Comparison of ENCODE assay signal across 20 cellular contexts in the genomic region with DNA sequence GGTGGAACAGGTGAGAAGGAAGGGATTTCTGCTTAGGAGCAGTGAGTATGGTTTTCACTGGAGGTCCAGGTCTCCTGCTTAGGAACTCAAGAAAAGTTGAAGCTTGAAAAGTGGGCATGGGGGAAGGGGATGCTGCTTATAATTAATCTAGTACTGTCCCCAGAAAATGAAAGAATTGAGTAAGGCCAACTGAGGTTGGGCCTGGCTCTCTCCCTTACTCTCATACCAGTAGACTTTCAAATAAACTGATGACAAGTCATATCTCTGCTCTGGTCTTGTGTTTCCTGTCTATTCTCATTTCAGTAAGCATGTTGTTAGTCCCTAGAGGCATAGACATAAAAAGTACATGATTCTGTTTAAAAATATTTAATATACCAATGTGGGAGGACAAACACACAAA. TPM values are rescaled to one million over a fixed set of nuclear protein-coding genes. Genes with fewer than 3 reads are reported as not detected.
DNase-seq lines count a peak whose midpoint lies in the region; ATAC-seq, FAIRE-seq and TF ChIP-seq lines count a peak whose summit lies in the region.
"Had no signal": no experiment of that assay in that cellular context is flagged by ENCODE, and none has a peak within 500 bp of the region (broad histone marks: within the 10 kb centered on the region; RNA-seq: fewer than 3 reads in every experiment).

No MANE protein-coding gene starts in this region.

- FAIRE-seq in frontal cortex (lab: Jason Lieb, UNC), result no peak
- FAIRE-seq: islet of Langerhans, pancreas had no signal

- no peaks in the 10 kb centered on the region for H3K9me3 Mint-ChIP-seq in CD14-positive monocyte
- peaks cover 7% of the 10 kb centered on the region for H3K9me3 Mint-ChIP-seq in T-helper 1 cell treated with Interleukin-12 subunit alpha and Interleukin-12 subunit beta and Interleukin-4 antibody, amounts not matched to agents 30 μg/mL and 1 μg/mL, for 36 hours
- H3K9me3 Mint-ChIP-seq in memory B cell, result peaks cover 5% of the 10 kb centered on the region

- no peak for TF ChIP-seq CTCF in CD14-positive monocyte (IDR thresholded peaks at IDR 0.05)

- ATAC-seq in GM19351 (IDR thresholded peaks at IDR 0.05; ENCODE audit: unreplicated experiment) (peak; percentile 46), memory B cell (ENCODE audit: low read depth) (no peak), HG02973 (IDR thresholded peaks at IDR 0.05; ENCODE audit: unreplicated experiment) (no peak)
- ATAC-seq: pancreas had no signal

- peak overlapping the region; percentile 72 to 93 (median 88) for H3K27ac Mint-ChIP-seq in CD14-positive monocyte
- H3K27ac Mint-ChIP-seq in T-helper 1 cell treated with Interleukin-12 subunit alpha and Interleukin-12 subunit beta and Interleukin-4 antibody, amounts not matched to agents 30 μg/mL and 1 μg/mL, for 36 hours, result peak overlapping the region; percentile 80
- peak overlapping the region; percentile 88 for H3K27ac Mint-ChIP-seq in memory B cell

- DNase-seq in CD14-positive monocyte (ENCODE audit: low spot score), result no peak
- no peak for DNase-seq in memory B cell (ENCODE audit: low spot score in 2 of 2)
- DNase-seq in cerebellar nuclear complex (lab: John Stamatoyannopoulos, UW), result no peak
- DNase-seq in frontal cortex (ENCODE audit: low spot score in 2 of 2), result no peak
- no peak for DNase-seq in NCI-H146 (lab: John Stamatoyannopoulos, UW)
- DNase-seq: activated CD4-positive, alpha-beta T cell treated with anti-CD3 and anti-CD28 coated beads for 4 hours; HCEC 1CT; MG63; NCI-H2081; NCI-H526; pancreas; RPMI8226 had no signal

- H3K36me3 Mint-ChIP-seq in CD14-positive monocyte, result peaks cover 76 to 91% of the 10 kb centered on the region in 2 donors
- peaks cover 74% of the 10 kb centered on the region for H3K36me3 Mint-ChIP-seq in T-helper 1 cell treated with Interleukin-12 subunit alpha and Interleukin-12 subunit beta and Interleukin-4 antibody, amounts not matched to agents 30 μg/mL and 1 μg/mL, for 36 hours (ENCODE audit: low read depth)
- peaks cover 45% of the 10 kb centered on the region for H3K36me3 Mint-ChIP-seq in memory B cell

- intact Hi-C loops in CD14-positive monocyte (cut with micrococcal nuclease), result loop anchor here in 1 of 2 donors (10.0 kb wide), 1 partner anchor 180 kb away; a partner anchor contains a TSS

- peaks cover 80% of the 10 kb centered on the region for H3K4me1 Mint-ChIP-seq in CD14-positive monocyte
- H3K4me1 Mint-ChIP-seq in T-helper 1 cell treated with Interleukin-12 subunit alpha and Interleukin-12 subunit beta and Interleukin-4 antibody, amounts not matched to agents 30 μg/mL and 1 μg/mL, for 36 hours (ENCODE audit: low read depth), result peaks cover 82% of the 10 kb centered on the region
- H3K4me1 Mint-ChIP-seq in memory B cell, result peaks cover 55% of the 10 kb centered on the region

- H3K27me3 Mint-ChIP-seq in CD14-positive monocyte (ENCODE audit: low read depth in 3 of 3) (no peaks in the 10 kb centered on the region), memory B cell (no peaks in the 10 kb centered on the region)
- H3K27me3 Mint-ChIP-seq in T-helper 1 cell treated with Interleukin-12 subunit alpha and Interleukin-12 subunit beta and Interleukin-4 antibody, amounts not matched to agents 30 μg/mL and 1 μg/mL, for 36 hours (ENCODE audit: low read depth), result no peaks in the 10 kb centered on the region

- H3K4me3 Mint-ChIP-seq in CD14-positive monocyte, result no peak overlapping the region
- H3K4me3 Mint-ChIP-seq in T-helper 1 cell treated with Interleukin-12 subunit alpha and Interleukin-12 subunit beta and Interleukin-4 antibody, amounts not matched to agents 30 μg/mL and 1 μg/mL, for 36 hours, result peak overlapping the region; percentile 22
- peak overlapping the region; percentile 52 for H3K4me3 Mint-ChIP-seq in memory B cell

RNA-seq across cellular contexts. Expression of a gene that starts 26.4 kb away (rescaled TPM):
- polyA plus RNA-seq in CD14-positive monocyte, result 100 to 1,000 TPM; 356 to 363 TPM
- total RNA-seq in frontal cortex, result 0.82 TPM
- total RNA-seq: epithelial cell of proximal tubule, glomerular endothelial cell, smooth muscle cell had no signal

RNA-seq across cellular contexts. Expression of a gene that starts 38.4 kb away (rescaled TPM):
- polyA plus RNA-seq in CD14-positive monocyte, result under 1 TPM in 1 of 2 donors, not detected in 1; 0.65 TPM
- total RNA-seq in frontal cortex, result not detected
- total RNA-seq: cerebellum, epithelial cell of proximal tubule, glomerular endothelial cell, smooth muscle cell had no signal
- polyA plus RNA-seq: smooth muscle cell had no signal

RNA-seq across cellular contexts. Expression of a gene that starts 53.8 kb away (rescaled TPM):
- polyA plus RNA-seq in CD14-positive monocyte, result 10 to 100 TPM; 15.8 to 16.0 TPM
- total RNA-seq in frontal cortex, result not detected
- total RNA-seq: cerebellum, glomerular endothelial cell, smooth muscle cell had no signal
- polyA plus RNA-seq: smooth muscle cell had no signal

Comparison
In these comparisons a context has a peak if more than half of its experiments do, and no peak if none do; other contexts are left out.
1. H3K4me3 Mint-ChIP-seq: peak in T-helper 1 cell treated with Interleukin-12 subunit alpha and Interleukin-12 subunit beta and Interleukin-4 antibody, amounts not matched to agents 30 μg/mL and 1 μg/mL, for 36 hours (single experiment) and memory B cell (single experiment); none in CD14-positive monocyte (0 of 2).
2. Peak in every context shown above with its lines, with median percentiles within 50 percentile points of each other: H3K27ac Mint-ChIP-seq.